8 cellular contexts compared by ENCODE assay signal in genomic region chr7:120951826-120952225, GRCh38. TPM values are rescaled to one million over a fixed set of nuclear protein-coding genes. Genes with fewer than 3 reads are reported as not detected.
DNase-seq lines count a peak whose midpoint lies in the region; ATAC-seq and TF ChIP-seq lines count a peak whose summit lies in the region.

No MANE protein-coding gene starts in this region.

- H2AFZ ChIP-seq in Loucy (ENCODE audit: low read length), result no peak overlapping the region

- no peaks in the 10 kb centered on the region for H3K27me3 ChIP-seq in Loucy (ENCODE audit: insufficient read depth, low read length, poor library complexity, severe bottlenecking)
- no peaks in the 10 kb centered on the region for H3K27me3 ChIP-seq in neutrophil

- peaks cover 24% of the 10 kb centered on the region for H3K36me3 ChIP-seq in Loucy (ENCODE audit: insufficient read depth, low read length)
- peaks cover 38% of the 10 kb centered on the region for H3K36me3 ChIP-seq in neutrophil

- H3K4me3 ChIP-seq in Loucy (ENCODE audit: low read length, poor library complexity, severe bottlenecking) (peak overlapping the region; percentile 95), neutrophil (ENCODE audit: low read depth in 1 of 2, low read length in 1 of 2) (peak overlapping the region; percentile 65 to 76)

- H3K9me3 ChIP-seq in Loucy (ENCODE audit: insufficient read depth, low read depth, low read length) (no peaks in the 10 kb centered on the region), neutrophil (no peaks in the 10 kb centered on the region)

- no peak for ATAC-seq in HG03520 (IDR thresholded peaks at IDR 0.05; ENCODE audit: unreplicated experiment)

- CTCF ChIA-PET in Calu3 (lab: Charles Lee), result no interaction called here

- DNase-seq in Calu3, result no peak
- DNase-seq in cerebellum (ENCODE audit: low spot score), result peak; percentile 6
- DNase-seq in posterior cingulate gyrus, result no peak
- DNase-seq in NCI-H2081 treated with DMSO at 0.1 percent for 48 hours (lab: John Stamatoyannopoulos, UW), result no peak
- no peak for DNase-seq in DMS114 treated with DMSO at 0.1 percent for 48 hours (lab: John Stamatoyannopoulos, UW; ENCODE audit: unreplicated experiment)

- peak overlapping the region; percentile 89 for H3K9ac ChIP-seq in Loucy (ENCODE audit: low read depth, low read length, poor library complexity, severe bottlenecking)

- H3K9me3 Mint-ChIP-seq in Calu3 (ENCODE audit: low read depth, unreplicated experiment), result no peaks in the 10 kb centered on the region

- no peaks in the 10 kb centered on the region for H3K9me2 ChIP-seq in Loucy (replicated peaks; ENCODE audit: low read depth, low read length)

- H3K79me2 ChIP-seq in Loucy (ENCODE audit: insufficient read depth, low read length), result peaks cover 48% of the 10 kb centered on the region

- H3K4me3 Mint-ChIP-seq in Calu3 (ENCODE audit: low read depth, unreplicated experiment), result peak overlapping the region; percentile 66

- intact Hi-C loops in Calu3 (cut with micrococcal nuclease; ENCODE audit: unreplicated experiment), result no loop called here
- intact Hi-C loops in posterior cingulate gyrus (cut with DNase I), result loop anchor here (5.0 kb wide), 1 partner anchor 95 kb away; the partner anchor contains the start of gene TSPAN12

- peaks cover 2% of the 10 kb centered on the region; the same call in 1 of the 2 replicates for H3F3A ChIP-seq in Loucy (ENCODE audit: low read depth)

- H3K4me1 Mint-ChIP-seq in Calu3 (ENCODE audit: low read depth, unreplicated experiment), result peaks cover 9% of the 10 kb centered on the region

- TF ChIP-seq CTCF in Calu3 (IDR thresholded peaks at IDR 0.05; ENCODE audit: unreplicated experiment) (no peak), Loucy (conservative IDR thresholded peaks at IDR 0.05; ENCODE audit: low read length) (no peak), neutrophil (IDR thresholded peaks at IDR 0.05) (no peak)

- peaks cover 25% of the 10 kb centered on the region for H4K20me1 ChIP-seq in Loucy (ENCODE audit: insufficient read depth, low read length, poor library complexity, severe bottlenecking)

- BruUV-seq in Calu3 (replicated peaks; lab: Mats Ljungman, UMichigan), result TSS peak; percentile 54

- H3K4me2 ChIP-seq in Loucy (ENCODE audit: low read depth, low read length, poor library complexity, severe bottlenecking), result peak overlapping the region; percentile 86

- peak overlapping the region; percentile 74 for H3K27ac Mint-ChIP-seq in Calu3 (ENCODE audit: unreplicated experiment)

- no peaks in the 10 kb centered on the region for H3K27me3 Mint-ChIP-seq in Calu3 (ENCODE audit: unreplicated experiment)

- H3K27ac ChIP-seq in neutrophil, result peak overlapping the region; percentile 99

- H3K36me3 Mint-ChIP-seq in Calu3 (ENCODE audit: insufficient read depth, unreplicated experiment), result peaks cover 35% of the 10 kb centered on the region

- peaks cover 48% of the 10 kb centered on the region for H3K4me1 ChIP-seq in Loucy (ENCODE audit: insufficient read depth, low read length, poor library complexity, severe bottlenecking)
- peaks cover 17 to 21% of the 10 kb centered on the region in 2 experiments for H3K4me1 ChIP-seq in neutrophil (ENCODE audit: control insufficient read depth in 1 of 2, insufficient read depth in 1 of 2, low read depth in 1 of 2, low read length in 1 of 2)

RNA-seq across cellular contexts. Expression of gene ING3, which starts 1.2 kb away (rescaled TPM):
- total RNA-seq in Calu3 (2022), result 9.6 and 12.2 TPM in 2 replicates
- total RNA-seq in cerebellum, result 31.8 TPM

RNA-seq across cellular contexts. Expression of gene CPED1, which starts 36.7 kb away (rescaled TPM):
- total RNA-seq in Calu3 (2022) (0.24 and 0.76 TPM in 2 replicates), cerebellum (6.0 TPM)
